In genomic region chr12:25958254-25959068, GRCh38 we compare ENCODE assay signal across 8 cellular contexts. TPM values are rescaled to one million over a fixed set of nuclear protein-coding genes. Genes with fewer than 3 reads are reported as not detected.
DNase-seq lines count a peak whose midpoint lies in the region; ATAC-seq, FAIRE-seq and TF ChIP-seq lines count a peak whose summit lies in the region.

A gene with protein sequence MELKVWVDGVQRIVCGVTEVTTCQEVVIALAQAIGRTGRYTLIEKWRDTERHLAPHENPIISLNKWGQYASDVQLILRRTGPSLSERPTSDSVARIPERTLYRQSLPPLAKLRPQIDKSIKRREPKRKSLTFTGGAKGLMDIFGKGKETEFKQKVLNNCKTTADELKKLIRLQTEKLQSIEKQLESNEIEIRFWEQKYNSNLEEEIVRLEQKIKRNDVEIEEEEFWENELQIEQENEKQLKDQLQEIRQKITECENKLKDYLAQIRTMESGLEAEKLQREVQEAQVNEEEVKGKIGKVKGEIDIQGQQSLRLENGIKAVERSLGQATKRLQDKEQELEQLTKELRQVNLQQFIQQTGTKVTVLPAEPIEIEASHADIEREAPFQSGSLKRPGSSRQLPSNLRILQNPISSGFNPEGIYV (plus strand): TSS chr12:25958682. CDS start chr12:26055344, 96,662 bp downstream.

- H3K27me3 Mint-ChIP-seq in CD8-positive, alpha-beta memory T cell = peaks cover 28 to 74% of the 10 kb centered on the region in 2 donors

- 0 to 1% methylated on average over 46 to 140 of the region's 140 CpGs for WGBS in pancreas, 2 donors

- FAIRE-seq in pancreas (lab: Jason Lieb, UNC) = no peak

- no peaks in the 10 kb centered on the region for H3K27me3 ChIP-seq in CD8-positive, alpha-beta memory T cell (ENCODE audit: insufficient read depth, low read length, poor library complexity, severe bottlenecking)
- H3K27me3 ChIP-seq in ascending aorta = no peaks in the 10 kb centered on the region
- no peaks in the 10 kb centered on the region for H3K27me3 ChIP-seq in pancreas

- H3K9me3 ChIP-seq in CD8-positive, alpha-beta memory T cell (ENCODE audit: low read length) = no peaks in the 10 kb centered on the region
- H3K9me3 ChIP-seq in ascending aorta = no peaks in the 10 kb centered on the region
- no peaks in the 10 kb centered on the region for H3K9me3 ChIP-seq in pancreas

- POLR2A ChIA-PET in CD8-positive, alpha-beta memory T cell (lab: Charles Lee) = no interaction called here

- peak within 1 kb of the TSS; percentile 59 to 85 (median 73) for H3K4me3 Mint-ChIP-seq in CD8-positive, alpha-beta memory T cell

- intact Hi-C loops in ascending aorta (cut with DNase I) (loop anchor here (1.0 to 10.0 kb wide), 9 partner anchors 39 to 704 kb away; partner anchors contain the start of genes KRAS and SSPN), left cardiac atrium (cut with DNase I) (loop anchor here (2.0 to 10.0 kb wide), 4 partner anchors 52 to 374 kb away; no protein-coding TSS in a partner anchor), pancreas (cut with DNase I) (no loop called here)

- peaks cover 4% of the 10 kb centered on the region for H3K4me1 ChIP-seq in CD8-positive, alpha-beta memory T cell (ENCODE audit: insufficient read depth, low read length)
- H3K4me1 ChIP-seq in ascending aorta (peaks cover 3 to 30% of the 10 kb centered on the region in 2 donors), pancreas (no peaks in the 10 kb centered on the region)

- H3K4me3 ChIP-seq in CD8-positive, alpha-beta memory T cell (ENCODE audit: low read length) = peak within 1 kb of the TSS; percentile 27
- peak within 1 kb of the TSS; percentile 79 to 92 for H3K4me3 ChIP-seq in ascending aorta
- H3K4me3 ChIP-seq in pancreas = peak within 1 kb of the TSS; percentile 56 to 87 (median 74)

- peaks cover 10 to 30% (median 18%) of the 10 kb centered on the region in 3 donors for H3K4me1 Mint-ChIP-seq in CD8-positive, alpha-beta memory T cell

- CTCF ChIA-PET in CD8-positive, alpha-beta memory T cell (lab: Charles Lee) = no interaction called here

- ATAC-seq in GM19035 (IDR thresholded peaks at IDR 0.05; ENCODE audit: unreplicated experiment) (peak; percentile 89), HG03135 (IDR thresholded peaks at IDR 0.05; ENCODE audit: unreplicated experiment) (peak; percentile 82), left cardiac atrium (peak; percentile 84 to 94), pancreas (peak; percentile 89 to 93 (median 92))

- H3K36me3 ChIP-seq in CD8-positive, alpha-beta memory T cell (ENCODE audit: insufficient read depth, low read length) = no peaks in the 10 kb centered on the region
- H3K36me3 ChIP-seq in ascending aorta = no peaks in the 10 kb centered on the region
- H3K36me3 ChIP-seq in pancreas = no peaks in the 10 kb centered on the region

- TF ChIP-seq CTCF in ascending aorta (IDR thresholded peaks at IDR 0.05) = no peak
- TF ChIP-seq CTCF in pancreas (IDR thresholded peaks at IDR 0.05) = no peak

- no peaks in the 10 kb centered on the region for H3K36me3 Mint-ChIP-seq in CD8-positive, alpha-beta memory T cell

- H3K27ac Mint-ChIP-seq in CD8-positive, alpha-beta memory T cell = no peak within 1 kb of the TSS

- H3K9me3 Mint-ChIP-seq in CD8-positive, alpha-beta memory T cell = peaks cover 0 to under 1% (median 0%) of the 10 kb centered on the region in 5 donors

- H3K27ac ChIP-seq in CD8-positive, alpha-beta memory T cell (ENCODE audit: low read depth, low read length) = no peak within 1 kb of the TSS
- H3K27ac ChIP-seq in ascending aorta (peak within 1 kb of the TSS; percentile 98 to 99), pancreas (peak within 1 kb of the TSS; percentile 57 to 87 (median 84))

- DNase-seq in CD8-positive, alpha-beta memory T cell = no peak
- peak; percentile 84 for DNase-seq in NCI-H82 (lab: John Stamatoyannopoulos, UW)
- peak in 1 of 2 donors; percentile 81 for DNase-seq in ascending aorta (ENCODE audit: low spot score in 2 of 2)
- DNase-seq in left cardiac atrium = peak; percentile 85
- DNase-seq in pancreas = peak; percentile 69 to 91 (median 82)
- no peak for DNase-seq in stimulated activated naive CD4-positive, alpha-beta T cell treated with Interleukin-2 at 50 U/mL for 16 hours (lab: John Stamatoyannopoulos, UW)

RNA-seq across cellular contexts. Expression of the gene that starts here (rescaled TPM):
- total RNA-seq in CD8-positive, alpha-beta memory T cell = under 1 TPM in 1 of 2 experiments, not detected in 1; 0.31 TPM
- not detected for polyA plus RNA-seq in CD8-positive, alpha-beta memory T cell
- 92.1 TPM for total RNA-seq in ascending aorta
- total RNA-seq in left cardiac atrium = 10 to 100 TPM; 60.0 to 81.4 TPM
- total RNA-seq in pancreas = 10 to 100 TPM in 3 of 6 donors, 1 to 10 TPM in 3; 6.3 to 25.0 (median 10.5) TPM
- polyA plus RNA-seq in pancreas = 1 to 10 TPM; 4.3 TPM

Comparison
In these comparisons a context has a peak if more than half of its experiments do, and no peak if none do; other contexts are left out.
1. RNA of the gene that starts here (total RNA-seq): 92.1 TPM in ascending aorta (single experiment), 60.0 to 81.4 TPM in left cardiac atrium and 6.3 to 25.0 TPM in pancreas; 0.31 TPM in CD8-positive, alpha-beta memory T cell; every median in the first group is over 4 times any median in the second.
2. DNase-seq: peak in NCI-H82 (single experiment), left cardiac atrium (single experiment) and pancreas (6 of 6); none in CD8-positive, alpha-beta memory T cell (0 of 5) and stimulated activated naive CD4-positive, alpha-beta T cell treated with Interleukin-2 at 50 U/mL for 16 hours (single experiment).
3. H3K4me3 ChIP-seq: peak in every context shown above with its lines; median percentile 86 in ascending aorta; 74 in pancreas; 27 in CD8-positive, alpha-beta memory T cell.
4. intact Hi-C loops: an anchor here in ascending aorta (1.0 to 10.0 kb wide) and left cardiac atrium (2.0 to 10.0 kb wide); none called in pancreas.
5. Peak in every context shown above with its lines, with median percentiles within 50 percentile points of each other: ATAC-seq.